3 cellular contexts compared by ENCODE assay signal in the genomic region with DNA sequence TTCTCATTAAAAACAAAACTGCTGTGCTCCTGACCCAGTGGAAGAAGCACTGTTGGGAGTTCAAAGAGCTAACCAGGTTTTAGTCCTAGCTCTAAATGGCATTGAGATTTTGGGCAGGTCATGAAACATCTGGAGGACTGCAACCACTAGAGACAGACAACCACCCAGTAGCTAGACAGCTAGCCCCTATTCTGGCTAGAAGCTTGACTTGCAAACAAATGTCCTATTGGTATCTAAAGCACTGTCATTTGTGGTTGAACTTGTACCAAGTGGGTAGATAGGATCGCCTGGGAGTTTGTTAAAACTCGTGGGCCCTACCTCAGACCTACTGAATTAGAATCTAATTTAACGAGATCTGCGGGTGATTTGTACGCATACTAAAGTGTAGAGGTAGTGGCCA.
TF ChIP-seq lines count a peak whose summit lies in the region.

No MANE protein-coding gene starts in this region.

TF ChIP-seq in A549, 52 proteins besides CTCF, POLR2A, EP300 and RAD21:
- TF ChIP-seq RNF2 (IDR thresholded peaks at IDR 0.05; ENCODE audit: borderline replicate concordance, low read depth): no peak
- no peak for TF ChIP-seq KDM1A (IDR thresholded peaks at IDR 0.05; ENCODE audit: low read depth)
- no peak for TF ChIP-seq RFX5 (IDR thresholded peaks at IDR 0.05)
- TF ChIP-seq SMC3 (IDR thresholded peaks at IDR 0.05): no peak
- TF ChIP-seq FOXS1 (CRISPR knock-in tag; IDR thresholded peaks at IDR 0.05): no peak
- no peak for TF ChIP-seq ELK1 (IDR thresholded peaks at IDR 0.05; ENCODE audit: low read depth, low read length)
- 0 out of 2 replicates have a peak, but pooled peaks have one; percentile 42 for TF ChIP-seq FOSB (CRISPR knock-in tag; IDR thresholded peaks at IDR 0.05)

TF ChIP-seq in GM12891, 5 proteins besides CTCF, POLR2A, EP300 and RAD21:
- no peak for TF ChIP-seq SPI1 (IDR thresholded peaks at IDR 0.05; ENCODE audit: low read depth, low read length)
- TF ChIP-seq POLR2AphosphoS5 (IDR thresholded peaks at IDR 0.05; ENCODE audit: low read depth, low read length): peak; percentile 46
- no peak for TF ChIP-seq TAF1 (IDR thresholded peaks at IDR 0.05; ENCODE audit: low read depth, low read length)
- TF ChIP-seq PAX5 (IDR thresholded peaks at IDR 0.05; ENCODE audit: insufficient read depth, low read length, severe bottlenecking): no peak
- TF ChIP-seq POU2F2 (IDR thresholded peaks at IDR 0.05; ENCODE audit: low read depth, low read length): no peak

TF ChIP-seq in H1, 55 proteins besides CTCF, POLR2A, EP300 and RAD21:
- TF ChIP-seq JUN (IDR thresholded peaks at IDR 0.05; ENCODE audit: low read depth, low read length): no peak
- peak; percentile 34 for TF ChIP-seq TAF7 (optimal IDR thresholded peaks at IDR 0.05; ENCODE audit: borderline replicate concordance, low read depth, low read length)
- no peak for TF ChIP-seq E2F6 (IDR thresholded peaks at IDR 0.05)
- TF ChIP-seq POLR2AphosphoS5 (IDR thresholded peaks at IDR 0.05; ENCODE audit: low read depth, low read length): peak; percentile 76
TF ChIP-seq in H1: peak in this region for 2.
